ENCODE assay signal across 14 cellular contexts in genomic region chr6:122376246-122376645, GRCh38.
"Had no signal": no experiment of that assay in that cellular context is flagged by ENCODE, and none has a peak within 500 bp of the region (broad histone marks: within the 10 kb centered on the region; RNA-seq: fewer than 3 reads in every experiment).

No MANE protein-coding gene starts in this region.

- ATAC-seq: body of pancreas, left lobe of liver had no signal

- H3K27ac ChIP-seq: body of pancreas, dorsolateral prefrontal cortex, WERI-Rb-1 had no signal

- H3K9me3 ChIP-seq: body of pancreas had no signal

- H3K36me3 ChIP-seq: WERI-Rb-1 had no signal

- H3K27me3 ChIP-seq: body of pancreas had no signal

- H3K4me3 ChIP-seq: body of pancreas, dorsolateral prefrontal cortex, lung had no signal

- H3K4me1 ChIP-seq: body of pancreas had no signal

- DNase-seq: activated CD4-positive, alpha-beta T cell treated with anti-CD3 and anti-CD28 coated beads, Interleukin-2, amount 50 U/mL, for 4 hours; activated gamma-delta T cell treated with Interleukin-2 at 50 U/mL for 16 hours; body of pancreas; dorsolateral prefrontal cortex; midbrain; occipital lobe; retina; stimulated activated CD4-positive, alpha-beta T cell treated with anti-CD3 and anti-CD28 coated beads, Interleukin-12 subunit alpha, Interleukin-12 subunit beta, amount 100 ng/mL, for 4 hours; stimulated activated CD4-positive, alpha-beta T cell treated with anti-CD3 and anti-CD28 coated beads, Interleukin-1b, Interleukin-23, amount 100 ng/mL, for 48 hours; stimulated activated CD8-positive, alpha-beta memory T cell treated with anti-CD3 and anti-CD28 coated beads, Interleukin-4, amount 100 ng/mL, for 48 hours; stimulated activated naive CD4-positive, alpha-beta T cell; WERI-Rb-1 had no signal
